ENCODE assay signal across 1 cellular context in genomic region chr7:157017149-157017548, GRCh38.
TF ChIP-seq lines count a peak whose summit lies in the region.

No MANE protein-coding gene starts in this region.

TF ChIP-seq in GM12878, 131 proteins besides CTCF, POLR2A, EP300 and RAD21:
- TF ChIP-seq E4F1 (IDR thresholded peaks at IDR 0.05; ENCODE audit: borderline replicate concordance, partially characterized antibody) (no peak), GATAD2B (conservative IDR thresholded peaks at IDR 0.05; ENCODE audit: low read depth) (0 out of 2 replicates have a peak, but pooled peaks have one; percentile 2)
